21 cellular contexts compared by ENCODE assay signal in genomic region chr4:119106036-119107000, GRCh38. TPM values are rescaled to one million over a fixed set of nuclear protein-coding genes. Genes with fewer than 3 reads are reported as not detected.
A peak's percentile ranks its signal among the peaks of the same experiment; 100 is the strongest.
DNase-seq lines count a peak whose midpoint lies in the region; ATAC-seq and TF ChIP-seq lines count a peak whose summit lies in the region.
"Had no signal": no experiment of that assay in that cellular context is flagged by ENCODE, and none has a peak within 500 bp of the region (broad histone marks: within the 10 kb centered on the region; RNA-seq: fewer than 3 reads in every experiment).

No MANE protein-coding gene starts in this region.

- H3K27ac ChIP-seq in body of pancreas = peak overlapping the region in 2 of 4 donors; percentile 19 to 50
- H3K27ac ChIP-seq in skeletal muscle tissue (ENCODE audit: low read depth, low read length) = peak overlapping the region; percentile 45
- H3K27ac ChIP-seq: 22Rv1, cardiac muscle cell, right lobe of liver, upper lobe of right lung had no signal

- no peak for TF ChIP-seq POLR2A in body of pancreas (IDR thresholded peaks at IDR 0.05)

- no peak overlapping the region for H3K9ac ChIP-seq in skeletal muscle tissue (ENCODE audit: low read depth in 1 of 3, low read length in 3 of 3)

- no peak overlapping the region for H3K4me3 ChIP-seq in body of pancreas
- H3K4me3 ChIP-seq in skeletal muscle tissue (ENCODE audit: low read length in 3 of 3) = no peak overlapping the region
- H3K4me3 ChIP-seq: cardiac muscle cell, right lobe of liver, upper lobe of right lung had no signal

- no peak for TF ChIP-seq CTCF in body of pancreas (IDR thresholded peaks at IDR 0.05)

- H3K36me3 ChIP-seq in body of pancreas (replicated peaks in 1 of 2; ENCODE audit: insufficient read depth in 1 of 2, low read depth in 2 of 2) (no peaks in the 10 kb centered on the region), skeletal muscle tissue (ENCODE audit: control insufficient read depth in 3 of 3, insufficient read depth in 3 of 3, low read length in 3 of 3) (no peaks in the 10 kb centered on the region)
- H3K36me3 ChIP-seq: cardiac muscle cell, right lobe of liver, upper lobe of right lung had no signal

- intact Hi-C loops in body of pancreas (cut with DNase I) = no loop called here

- DNase-seq in DMS 273 (lab: John Stamatoyannopoulos, UW; ENCODE audit: unreplicated experiment) (peak; percentile 5), DMS 273 treated with DMSO at 0.1 percent for 48 hours (lab: John Stamatoyannopoulos, UW) (no peak), body of pancreas (peak in 1 of 4 donors; percentile 26), iris pigment epithelial cell (ENCODE audit: low read depth) (peak; percentile 20), ureter (ENCODE audit: low spot score) (no peak), NCI-H146 treated with DMSO at 0.1 percent for 48 hours (lab: John Stamatoyannopoulos, UW; ENCODE audit: unreplicated experiment) (no peak)
- DNase-seq in stimulated activated CD4-positive, alpha-beta T cell treated with anti-CD3 and anti-CD28 coated beads, Interleukin-15, amount 100 ng/mL, for 24 hours = no peak
- DNase-seq: activated CD4-positive, CD25-positive, alpha-beta regulatory T cell treated with anti-CD3 and anti-CD28 coated beads, Interleukin-2, amount 50 U/mL, for 72 hours; activated CD8-positive, alpha-beta memory T cell treated with anti-CD3 and anti-CD28 coated beads, Interleukin-2, amount 50 U/mL, for 48 hours; CD8-positive, alpha-beta memory T cell; effector memory CD8-positive, alpha-beta T cell; kidney glomerular epithelial cell; OCI-M1; right lobe of liver; T-helper 1 cell; upper lobe of right lung had no signal

- peak; percentile 74 for ATAC-seq in body of pancreas
- ATAC-seq: activated naive CD4-positive, alpha-beta T cell treated with anti-CD3 and anti-CD28 coated beads, Interleukin-2, amount 50 U/mL, for 72 hours; effector memory CD8-positive, alpha-beta T cell; stimulated activated memory B cell treated with anti-CD40 and anti-IgM and Interleukin-4, amounts not matched to agents 10 μg/mL and 1 μg/mL and 100 μg/mL, for 72 hours; upper lobe of right lung had no signal

- H3K27me3 ChIP-seq in body of pancreas = no peaks in the 10 kb centered on the region
- H3K27me3 ChIP-seq in skeletal muscle tissue (ENCODE audit: control insufficient read depth in 3 of 3, insufficient read depth in 3 of 3, low read length in 3 of 3) = no peaks in the 10 kb centered on the region
- H3K27me3 ChIP-seq: cardiac muscle cell, right lobe of liver, upper lobe of right lung had no signal

- H3K9me3 ChIP-seq in body of pancreas (no peaks in the 10 kb centered on the region), skeletal muscle tissue (ENCODE audit: control insufficient read depth in 3 of 3, low read length in 3 of 3) (no peaks in the 10 kb centered on the region)
- H3K9me3 ChIP-seq: right lobe of liver, upper lobe of right lung had no signal

- 46 to 50% methylated on average over 4 of the region's 4 CpGs for WGBS in body of pancreas, 2 donors

- H3K4me1 ChIP-seq in body of pancreas (peaks cover 12% of the 10 kb centered on the region), skeletal muscle tissue (ENCODE audit: control insufficient read depth in 3 of 3, insufficient read depth in 3 of 3, low read length in 3 of 3) (peaks cover 13 to 17% (median 15%) of the 10 kb centered on the region in 3 donors)
- H3K4me1 ChIP-seq: right lobe of liver had no signal

RNA-seq across cellular contexts. Expression of gene MYOZ2, which starts 29.3 kb away (rescaled TPM):
- total RNA-seq in body of pancreas (not detected), skeletal muscle tissue (94.5 TPM), ureter (0.47 TPM)
- total RNA-seq: activated naive CD4-positive, alpha-beta T cell treated with anti-CD3 and anti-CD28 coated beads, Interleukin-2, amount 50 U/mL, for 72 hours; CD8-positive, alpha-beta memory T cell had no signal

Comparison
In these comparisons a context has a peak if more than half of its experiments do, and no peak if none do; other contexts are left out.
1. DNase-seq: peak in DMS 273 (single experiment) and iris pigment epithelial cell (single experiment); none in DMS 273 treated with DMSO at 0.1 percent for 48 hours (single experiment), ureter (single experiment), NCI-H146 treated with DMSO at 0.1 percent for 48 hours (single experiment) and stimulated activated CD4-positive, alpha-beta T cell treated with anti-CD3 and anti-CD28 coated beads, Interleukin-15, amount 100 ng/mL, for 24 hours (single experiment).
2. RNA of gene MYOZ2, which starts 29.3 kb away (total RNA-seq): 94.5 TPM in skeletal muscle tissue (single experiment); 0.47 TPM in ureter (single experiment) and not detected in body of pancreas; every median in the first group is over 10 times any median in the second.